ENCODE assay signal across 16 cellular contexts in the genomic region with DNA sequence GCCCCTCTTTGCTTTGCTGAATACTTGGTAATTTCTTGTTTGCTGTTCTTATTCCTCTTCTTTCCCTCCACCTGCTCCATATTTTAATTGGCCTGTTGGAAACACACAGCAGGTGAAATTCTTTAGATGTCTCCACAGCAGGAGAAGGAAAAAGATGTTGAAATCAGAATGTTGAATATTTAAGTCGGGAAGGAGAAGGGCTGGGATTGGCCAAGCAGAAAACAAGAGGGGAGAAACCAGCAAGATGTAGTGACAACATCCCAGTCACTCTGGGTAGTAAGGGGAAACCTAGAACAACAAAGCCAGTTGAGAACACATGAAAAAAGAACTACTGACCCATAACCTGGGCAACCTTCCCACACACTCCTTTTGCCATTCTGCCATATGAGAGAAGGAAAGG. TPM values are rescaled to one million over a fixed set of nuclear protein-coding genes. Genes with fewer than 3 reads are reported as not detected.
DNase-seq lines count a peak whose midpoint lies in the region; ATAC-seq, FAIRE-seq and TF ChIP-seq lines count a peak whose summit lies in the region.
"Had no signal": no experiment of that assay in that cellular context is flagged by ENCODE, and none has a peak within 500 bp of the region (broad histone marks: within the 10 kb centered on the region; RNA-seq: fewer than 3 reads in every experiment).

No MANE protein-coding gene starts in this region.

- H3K27ac ChIP-seq in HUES6 (ENCODE audit: low read depth, low read length) = peak overlapping the region; percentile 65
- H3K27ac ChIP-seq in H1 (ENCODE audit: low read depth, low read length) = peak overlapping the region; percentile 73; the same call in 1 of the 2 replicates
- H3K27ac ChIP-seq in OCI-LY7 (ENCODE audit: low read depth, low read length, poor library complexity, severe bottlenecking) = no peak overlapping the region
- H3K27ac ChIP-seq in right atrium auricular region = no peak overlapping the region
- H3K27ac ChIP-seq: BLaER1 treated with 17β-estradiol and CSF1 and Interleukin-3, amounts not matched to agents 10 nM and 100 nM had no signal

- no peak for TF ChIP-seq CTCF in H1 (IDR thresholded peaks at IDR 0.05; ENCODE audit: control extremely low read depth in 1 of 3, insufficient read depth in 1 of 3, low read depth in 1 of 3, low read length in 3 of 3)
- TF ChIP-seq CTCF in OCI-LY7 (conservative IDR thresholded peaks at IDR 0.05; ENCODE audit: low read length) = no peak
- no peak for TF ChIP-seq CTCF in right atrium auricular region (IDR thresholded peaks at IDR 0.05)

- no peaks in the 10 kb centered on the region for H4K20me1 ChIP-seq in H1 (replicated peaks in 1 of 2; ENCODE audit: control insufficient read depth in 1 of 2, insufficient read depth in 2 of 2, low read length in 2 of 2)
- no peaks in the 10 kb centered on the region for H4K20me1 ChIP-seq in OCI-LY7 (ENCODE audit: insufficient read depth, low read length)
- H4K20me1 ChIP-seq: BLaER1 treated with 17β-estradiol and CSF1 and Interleukin-3, amounts not matched to agents 10 nM and 100 nM had no signal

- CTCF ChIA-PET in H1 (lab: Charles Lee; ENCODE audit: partially characterized antibody) (interaction anchor here (0.7 kb wide), 1 partner anchor 19 kb away, joined by 3 read pairs; no protein-coding TSS in a partner anchor), OCI-LY7 (lab: Charles Lee; ENCODE audit: unreplicated experiment) (no interaction called here)

- TF ChIP-seq EP300 in H1 (IDR thresholded peaks at IDR 0.05; ENCODE audit: borderline replicate concordance in 1 of 2, low read depth in 2 of 2, low read length in 2 of 2) = peak in 1 of 2 experiments; percentile 74; a peak in 1 of 3 replicates

- H3K4me2 ChIP-seq in H1 (ENCODE audit: insufficient read depth in 1 of 2, low read depth in 2 of 2, low read length in 2 of 2) (no peak overlapping the region), OCI-LY7 (ENCODE audit: low read length) (no peak overlapping the region)
- H3K4me2 ChIP-seq: BLaER1 treated with 17β-estradiol and CSF1 and Interleukin-3, amounts not matched to agents 10 nM and 100 nM had no signal

- no peaks in the 10 kb centered on the region for H3K23me2 ChIP-seq in H1 (ENCODE audit: low read depth, low read length)

- H2BK20ac ChIP-seq in H1 (ENCODE audit: low read length) = no peak overlapping the region

- ATAC-seq in HG02938 (IDR thresholded peaks at IDR 0.05; ENCODE audit: unreplicated experiment) = no peak
- ATAC-seq: CD8-positive, alpha-beta T cell; K562; SK-N-SH treated with all-trans-retinoic acid at 6 μM for 48 hours had no signal

- no peak for TF ChIP-seq RAD21 in H1 (IDR thresholded peaks at IDR 0.05 in 1 of 2, conservative IDR thresholded peaks at IDR 0.05 in 1 of 2; ENCODE audit: low read depth in 2 of 2, low read length in 2 of 2)

- H3K9me3 ChIP-seq in HUES6 (ENCODE audit: control insufficient read depth, insufficient read depth, low read depth, low read length) (no peaks in the 10 kb centered on the region), H1 (ENCODE audit: insufficient read depth in 2 of 2, low read depth in 1 of 2, low read length in 1 of 2) (no peaks in the 10 kb centered on the region), OCI-LY7 (ENCODE audit: low read length) (no peaks in the 10 kb centered on the region), right atrium auricular region (no peaks in the 10 kb centered on the region)
- H3K9me3 ChIP-seq: BLaER1 treated with 17β-estradiol and CSF1 and Interleukin-3, amounts not matched to agents 10 nM and 100 nM; HAP-1 had no signal

- H3K4ac ChIP-seq in H1 (replicated peaks; ENCODE audit: insufficient read length, low read depth, low read length) = no peak overlapping the region

- DNase-seq in H1 (ENCODE audit: low read depth in 1 of 2, low spot score in 2 of 2) = no peak
- peak; percentile 72 for DNase-seq in iPS-NIHi7 (ENCODE audit: extremely low spot score)
- no peak for DNase-seq in frontal cortex (ENCODE audit: low spot score in 2 of 2)
- no peak for DNase-seq in OCI-LY7 (ENCODE audit: low spot score)
- DNase-seq in right atrium auricular region (ENCODE audit: low spot score) = no peak
- DNase-seq: CD8-positive, alpha-beta T cell; NCI-H1105; SHP77 had no signal

- H2AFZ ChIP-seq in H1 (ENCODE audit: low read length) = no peak overlapping the region
- H2AFZ ChIP-seq in OCI-LY7 (ENCODE audit: low read length) = no peak overlapping the region

- no peak overlapping the region for H2BK120ac ChIP-seq in H1 (replicated peaks; ENCODE audit: low read depth, low read length)

- H3K4me3 ChIP-seq in HUES6 (ENCODE audit: low read depth, low read length) (no peak overlapping the region), H1 (ENCODE audit: extremely low read depth in 1 of 4, insufficient read depth in 2 of 4, low read depth in 3 of 4, low read length in 4 of 4) (no peak overlapping the region), OCI-LY7 (ENCODE audit: low read depth, low read length, poor library complexity, severe bottlenecking) (no peak overlapping the region), right atrium auricular region (no peak overlapping the region)
- H3K4me3 ChIP-seq: BLaER1 treated with 17β-estradiol and CSF1 and Interleukin-3, amounts not matched to agents 10 nM and 100 nM; HAP-1; K562 had no signal

- intact Hi-C loops in OCI-LY7 (cut with micrococcal nuclease; ENCODE audit: unreplicated experiment) = no loop called here

- H3K79me2 ChIP-seq in H1 (ENCODE audit: control insufficient read depth in 1 of 2, insufficient read depth in 2 of 2, low read length in 2 of 2) = no peaks in the 10 kb centered on the region
- no peaks in the 10 kb centered on the region for H3K79me2 ChIP-seq in OCI-LY7 (ENCODE audit: insufficient read depth, low read depth, low read length)

- H3K14ac ChIP-seq in H1 (ENCODE audit: insufficient read length) = no peak overlapping the region

- FAIRE-seq in H1 (lab: Jason Lieb, UNC) = peak; percentile 92
- FAIRE-seq in frontal cortex (lab: Jason Lieb, UNC) = no peak
- FAIRE-seq: D721Med, HTR-8/SVneo, K562 had no signal

- BruUV-seq in OCI-LY7 (replicated peaks; lab: Mats Ljungman, UMichigan) = no TSS peak

- H4K5ac ChIP-seq in H1 (ENCODE audit: insufficient read length, low read depth, low read length) = no peak overlapping the region

- no peak overlapping the region for H2BK5ac ChIP-seq in H1 (ENCODE audit: low read depth, low read length)

- no peak overlapping the region for H2BK12ac ChIP-seq in H1 (ENCODE audit: low read depth, low read length)

- H3K4me1 ChIP-seq in HUES6 (ENCODE audit: control insufficient read depth, insufficient read depth, low read length) = peaks cover 5% of the 10 kb centered on the region; the same call in 1 of the 2 replicates
- no peaks in the 10 kb centered on the region; a peak in 1 of 7 replicates for H3K4me1 ChIP-seq in H1 (replicated peaks in 1 of 4; ENCODE audit: control insufficient read depth in 3 of 4, insufficient read depth in 4 of 4, low read length in 3 of 4)
- no peaks in the 10 kb centered on the region for H3K4me1 ChIP-seq in OCI-LY7 (ENCODE audit: insufficient read depth, low read length, poor library complexity, severe bottlenecking)
- no peaks in the 10 kb centered on the region for H3K4me1 ChIP-seq in right atrium auricular region
- H3K4me1 ChIP-seq: BLaER1 treated with 17β-estradiol and CSF1 and Interleukin-3, amounts not matched to agents 10 nM and 100 nM; HAP-1 had no signal

- H3K27me3 ChIP-seq in HUES6 (ENCODE audit: control insufficient read depth, insufficient read depth, low read length) (no peaks in the 10 kb centered on the region), H1 (replicated peaks in 1 of 4; ENCODE audit: control insufficient read depth in 3 of 4, extremely low read depth in 1 of 4, insufficient read depth in 3 of 4, low read length in 3 of 4) (no peaks in the 10 kb centered on the region), right atrium auricular region (no peaks in the 10 kb centered on the region)

- POLR2A ChIA-PET in H1 (lab: Charles Lee; ENCODE audit: partially characterized antibody) = interaction anchor here (1.8 kb wide), 1 partner anchor 64 kb away, joined by 4 read pairs; a partner anchor contains a TSS
- POLR2A ChIA-PET in OCI-LY7 (lab: Charles Lee) = interaction anchor here (0.6 to 0.7 kb wide), 2 partner anchors 59 to 178 kb away, joined by 3 to 5 read pairs; no protein-coding TSS in a partner anchor

- whole genome bisulfite sequencing in H1 (ENCODE audit: extremely low coverage in 1 of 2, insufficient coverage in 1 of 2, insufficient read length in 1 of 2, insufficient replicate concordance in 2 of 2, low coverage in 1 of 2, low lambda C conversion rate in 2 of 2, missing lambda C conversion rate in 1 of 2), 2 experiments = 29% methylated on average over 1 of the region's 1 CpG; no CpG with 5 or more reads in 1 of the 2 experiments

- no peak overlapping the region; the same call in 1 of the 2 replicates for H3K18ac ChIP-seq in H1 (ENCODE audit: extremely low read depth, low read length)

- no peak overlapping the region for H2AK5ac ChIP-seq in H1 (ENCODE audit: low read depth, low read length)

- H3K23ac ChIP-seq in H1 (ENCODE audit: insufficient read length) = no peak overlapping the region

- no peak overlapping the region for H4K91ac ChIP-seq in H1 (replicated peaks; ENCODE audit: insufficient read length, low read length)

- no peak overlapping the region for H3K9ac ChIP-seq in HUES6 (ENCODE audit: low read length)
- no peak overlapping the region for H3K9ac ChIP-seq in H1 (replicated peaks in 1 of 4; ENCODE audit: extremely low read depth in 1 of 4, low read depth in 3 of 4, low read length in 3 of 4)
- H3K9ac ChIP-seq: BLaER1 treated with 17β-estradiol and CSF1 and Interleukin-3, amounts not matched to agents 10 nM and 100 nM had no signal

- no peak overlapping the region for H3K56ac ChIP-seq in H1 (replicated peaks; ENCODE audit: insufficient read length, low read depth, low read length)

- H3K9me2 ChIP-seq in OCI-LY7 (ENCODE audit: insufficient read depth, low read length) = no peaks in the 10 kb centered on the region

- H4K8ac ChIP-seq in H1 (ENCODE audit: extremely low read depth, insufficient read depth, low read length) = no peak overlapping the region

- H2BK15ac ChIP-seq in H1 (ENCODE audit: low read length) = no peak overlapping the region

- no peaks in the 10 kb centered on the region for H3K79me1 ChIP-seq in H1 (ENCODE audit: low read depth, low read length)

- no peaks in the 10 kb centered on the region for H3K36me3 ChIP-seq in HUES6 (ENCODE audit: control insufficient read depth, insufficient read depth, low read length)
- no peaks in the 10 kb centered on the region for H3K36me3 ChIP-seq in H1 (ENCODE audit: control insufficient read depth in 2 of 4, insufficient read depth in 4 of 4, low read length in 3 of 4)
- no peaks in the 10 kb centered on the region for H3K36me3 ChIP-seq in OCI-LY7 (ENCODE audit: insufficient read depth, low read length)
- H3K36me3 ChIP-seq in right atrium auricular region = no peaks in the 10 kb centered on the region
- H3K36me3 ChIP-seq: BLaER1 treated with 17β-estradiol and CSF1 and Interleukin-3, amounts not matched to agents 10 nM and 100 nM; HAP-1 had no signal

- peak in 1 of 2 experiments; percentile 63; a peak in 1 of 3 replicates for TF ChIP-seq POLR2A in H1 (IDR thresholded peaks at IDR 0.05; ENCODE audit: control extremely low read depth in 1 of 2, low read depth in 2 of 2, low read length in 2 of 2)

RNA-seq across cellular contexts. Expression of a gene that starts 37.3 kb away (rescaled TPM):
- total RNA-seq in H1 (2021; fragmentation: NEBNext Ultra II Directional; extraction: Animal tissue kit (Norgen Biotek cat#: 25700)) = 92.0 and 94.9 TPM in 2 replicates
- polyA plus RNA-seq in H1 (2011; rRNA removed) = 11.0 and 20.3 TPM in 2 replicates
- polyA plus RNA-seq in H1 (2011; cell fraction: cytosol; rRNA removed) = 30.0 TPM
- 14.1 TPM for polyA plus RNA-seq in H1 (2011; cell fraction: nucleus; rRNA removed)
- polyA plus RNA-seq in H1 (2012, experiment 1 of 2) = 46.1 to 72.4 TPM (median 52.3 TPM) in 4 replicates
- 3.4 TPM for polyA plus RNA-seq in H1 (2012, experiment 2 of 2)
- polyA plus RNA-seq in H1 (2013, experiment 1 of 2) = 48.5 TPM
- polyA plus RNA-seq in H1 (2013, experiment 2 of 2) = 46.0 TPM
- 67.5 and 104 TPM in 2 replicates for polyA minus RNA-seq in H1 (2011; rRNA and poly(A)+ RNA removed)
- 53.4 TPM for polyA minus RNA-seq in H1 (2011; cell fraction: cytosol; rRNA and poly(A)+ RNA removed)
- 79.1 TPM for polyA minus RNA-seq in H1 (2011; cell fraction: nucleus; rRNA and poly(A)+ RNA removed)
- total RNA-seq in frontal cortex (117 TPM), OCI-LY7 (2022) (68.9 and 77.5 TPM in 2 replicates), right atrium auricular region (10 to 100 TPM; 26.8 to 45.8 TPM)
- 56.7 and 72.1 TPM in 2 replicates for total RNA-seq in OCI-LY7 (2014; rRNA removed; shearing (Covaris generic))

Comparison
In these comparisons a context has a peak if more than half of its experiments do, and no peak if none do; other contexts are left out.
1. H3K27ac ChIP-seq: peak in HUES6 (single experiment) and H1 (single experiment); none in OCI-LY7 (single experiment) and right atrium auricular region (0 of 2).